30 cellular contexts compared by ENCODE assay signal in genomic region chr1:12554521-12555305, GRCh38.
DNase-seq lines count a peak whose midpoint lies in the region; ATAC-seq and TF ChIP-seq lines count a peak whose summit lies in the region.
"Had no signal": no experiment of that assay in that cellular context is flagged by ENCODE, and none has a peak within 500 bp of the region (broad histone marks: within the 10 kb centered on the region; RNA-seq: fewer than 3 reads in every experiment).

No MANE protein-coding gene starts in this region.

- TF ChIP-seq POLR2A in heart left ventricle (IDR thresholded peaks at IDR 0.05) (no peak), uterus (IDR thresholded peaks at IDR 0.05) (no peak)

- intact Hi-C loops in heart left ventricle (cut with DNase I), result loop anchor here in 6 of 10 donors (2.0 to 10.0 kb wide), 6 partner anchors 34 to 63 kb away; partner anchors contain the start of gene DHRS3 (in 4 of the 6)
- intact Hi-C loops in left ventricle myocardium superior (cut with micrococcal nuclease), result no loop called here
- intact Hi-C loops in left lung (cut with DNase I), result no loop called here
- intact Hi-C loops in uterus (cut with DNase I; ENCODE audit: low total_unique reads), result no loop called here
- intact Hi-C loops in activated naive CD4-positive, alpha-beta T cell treated with anti-CD3 and anti-CD28 coated beads for 36 hours (cut with micrococcal nuclease), result no loop called here

- H3K9me3 ChIP-seq in heart left ventricle, result no peaks in the 10 kb centered on the region
- H3K9me3 ChIP-seq in left lung, result no peaks in the 10 kb centered on the region
- no peaks in the 10 kb centered on the region for H3K9me3 ChIP-seq in uterus
- H3K9me3 ChIP-seq: BE2C had no signal

- H3K27ac ChIP-seq in heart left ventricle (peak overlapping the region in 7 of 12 donors; percentile 77 to 95 (median 87)), left lung (no peak overlapping the region), rectal smooth muscle tissue (ENCODE audit: low read depth, low read length) (peak overlapping the region; percentile 29), uterus (peak overlapping the region; percentile 82 to 98)
- H3K27ac ChIP-seq: epithelial cell of prostate, foreskin keratinocyte had no signal

- H3K9me3 Mint-ChIP-seq in activated naive CD4-positive, alpha-beta T cell treated with anti-CD3 and anti-CD28 coated beads for 36 hours, result no peaks in the 10 kb centered on the region
- H3K9me3 Mint-ChIP-seq: activated T-cell treated with anti-CD3 and anti-CD28 coated beads, Interleukin-2, amount 50 U/mL, for 24 hours; stimulated activated memory B cell treated with anti-CD40 and anti-IgM and Interleukin-4, amounts not matched to agents 10 μg/mL and 1 μg/mL and 100 μg/mL, for 72 hours; type B pancreatic cell had no signal

- H3K4me3 ChIP-seq in heart left ventricle (no peak overlapping the region), left lung (no peak overlapping the region), rectal smooth muscle tissue (ENCODE audit: low read length) (no peak overlapping the region), uterus (no peak overlapping the region)
- H3K4me3 ChIP-seq: A549, GM12878, smooth muscle cell had no signal

- ATAC-seq in heart left ventricle, result no peak
- no peak for ATAC-seq in left ventricle myocardium superior
- ATAC-seq in left lung, result no peak
- ATAC-seq in esophagus mucosa, result no peak
- ATAC-seq: A549; activated CD8-positive, alpha-beta T cell treated with anti-CD3 and anti-CD28 coated beads, Interleukin-2, amount 10 ng/mL, durations not matched to agents 7 days and 5 days; foreskin keratinocyte; stimulated activated memory B cell treated with anti-CD40 and anti-IgM and Interleukin-4, amounts not matched to agents 10 μg/mL and 1 μg/mL and 100 μg/mL, for 72 hours had no signal

- DNase-seq in heart left ventricle (peak in 1 of 5 donors; percentile 52), left ventricle myocardium superior (no peak), left lung (peak; percentile 25 to 61), uterus (no peak), COLO668 (lab: John Stamatoyannopoulos, UW; ENCODE audit: unreplicated experiment) (no peak)
- DNase-seq in activated naive CD4-positive, alpha-beta T cell treated with anti-CD3 and anti-CD28 coated beads for 36 hours, result no peak
- DNase-seq: activated CD4-positive, CD25-positive, alpha-beta regulatory T cell treated with anti-CD3 and anti-CD28 coated beads, Interleukin-2, amount 50 U/mL, for 72 hours; activated CD8-positive, alpha-beta T cell treated with anti-CD3 and anti-CD28 coated beads, Interleukin-2, amount 10 ng/mL, durations not matched to agents 7 days and 5 days; activated naive CD4-positive, alpha-beta T cell treated with Interleukin-2 at 50 U/mL for 16 hours; activated T-cell treated with anti-CD3 and anti-CD28 coated beads, Interleukin-2, amount 50 U/mL, for 24 hours; BE2C; central memory CD4-positive, alpha-beta T cell; COR-L47; DND-41; foreskin keratinocyte; Kasumi-1; NCI-H1048; NCI-H187 treated with DMSO at 0.1 percent for 48 hours; NCI-H226; NCI-H82; nephron progenitor cell; SIG-M5 had no signal

- H3K4me3 Mint-ChIP-seq in activated naive CD4-positive, alpha-beta T cell treated with anti-CD3 and anti-CD28 coated beads for 36 hours, result no peak overlapping the region
- H3K4me3 Mint-ChIP-seq: activated CD8-positive, alpha-beta T cell treated with anti-CD3 and anti-CD28 coated beads, Interleukin-2, amount 10 ng/mL, durations not matched to agents 7 days and 5 days; activated T-cell treated with anti-CD3 and anti-CD28 coated beads, Interleukin-2, amount 50 U/mL, for 24 hours; nephron progenitor cell; stimulated activated memory B cell treated with anti-CD40 and anti-IgM and Interleukin-4, amounts not matched to agents 10 μg/mL and 1 μg/mL and 100 μg/mL, for 72 hours; type B pancreatic cell had no signal

- 88 to 94% (median 93%) methylated on average over 9 to 18 of the region's 18 CpGs for WGBS in heart left ventricle, 4 donors

- CTCF ChIA-PET in activated naive CD4-positive, alpha-beta T cell treated with anti-CD3 and anti-CD28 coated beads for 36 hours (lab: Charles Lee), result no interaction called here

- no peak overlapping the region for H3K27ac Mint-ChIP-seq in activated naive CD4-positive, alpha-beta T cell treated with anti-CD3 and anti-CD28 coated beads for 36 hours
- H3K27ac Mint-ChIP-seq: activated CD8-positive, alpha-beta T cell treated with anti-CD3 and anti-CD28 coated beads, Interleukin-2, amount 10 ng/mL, durations not matched to agents 7 days and 5 days; activated T-cell treated with anti-CD3 and anti-CD28 coated beads, Interleukin-2, amount 50 U/mL, for 24 hours; stimulated activated memory B cell treated with anti-CD40 and anti-IgM and Interleukin-4, amounts not matched to agents 10 μg/mL and 1 μg/mL and 100 μg/mL, for 72 hours; type B pancreatic cell had no signal

- no peaks in the 10 kb centered on the region for H3K36me3 Mint-ChIP-seq in activated naive CD4-positive, alpha-beta T cell treated with anti-CD3 and anti-CD28 coated beads for 36 hours (ENCODE audit: low read depth)
- H3K36me3 Mint-ChIP-seq: stimulated activated memory B cell treated with anti-CD40 and anti-IgM and Interleukin-4, amounts not matched to agents 10 μg/mL and 1 μg/mL and 100 μg/mL, for 72 hours had no signal

- peaks cover 6% of the 10 kb centered on the region for H3K4me1 Mint-ChIP-seq in activated naive CD4-positive, alpha-beta T cell treated with anti-CD3 and anti-CD28 coated beads for 36 hours (ENCODE audit: low read depth)
- H3K4me1 Mint-ChIP-seq: stimulated activated memory B cell treated with anti-CD40 and anti-IgM and Interleukin-4, amounts not matched to agents 10 μg/mL and 1 μg/mL and 100 μg/mL, for 72 hours had no signal

- no peaks in the 10 kb centered on the region for H3K27me3 Mint-ChIP-seq in activated naive CD4-positive, alpha-beta T cell treated with anti-CD3 and anti-CD28 coated beads for 36 hours (ENCODE audit: low read depth)
- H3K27me3 Mint-ChIP-seq: activated T-cell treated with anti-CD3 and anti-CD28 coated beads, Interleukin-2, amount 50 U/mL, for 24 hours had no signal

- TF ChIP-seq CTCF in heart left ventricle (IDR thresholded peaks at IDR 0.05) (no peak), left lung (IDR thresholded peaks at IDR 0.05) (no peak), uterus (IDR thresholded peaks at IDR 0.05) (no peak)

- H3K27me3 ChIP-seq in heart left ventricle, result no peaks in the 10 kb centered on the region
- no peaks in the 10 kb centered on the region for H3K27me3 ChIP-seq in left lung
- H3K27me3 ChIP-seq in rectal smooth muscle tissue (ENCODE audit: control insufficient read depth, insufficient read depth, low read length), result no peaks in the 10 kb centered on the region
- no peaks in the 10 kb centered on the region for H3K27me3 ChIP-seq in uterus
- H3K27me3 ChIP-seq: BE2C had no signal

- no peak overlapping the region for H3K9ac ChIP-seq in rectal smooth muscle tissue (ENCODE audit: low read length)

- H3K36me3 ChIP-seq in heart left ventricle (no peaks in the 10 kb centered on the region), left lung (no peaks in the 10 kb centered on the region), rectal smooth muscle tissue (ENCODE audit: control insufficient read depth, insufficient read depth, low read length) (no peaks in the 10 kb centered on the region), uterus (no peaks in the 10 kb centered on the region)
- H3K36me3 ChIP-seq: BE2C had no signal

- H3K4me1 ChIP-seq in heart left ventricle (peaks cover 0 to 53% (median 22%) of the 10 kb centered on the region in 12 donors), left lung (peaks cover 4 to 11% of the 10 kb centered on the region in 2 donors), rectal smooth muscle tissue (ENCODE audit: control insufficient read depth, insufficient read depth, low read length) (peaks cover 20% of the 10 kb centered on the region), uterus (peaks cover 5% of the 10 kb centered on the region in 2 donors)
- H3K4me1 ChIP-seq: BE2C, foreskin keratinocyte had no signal

Comparison
In these comparisons a context has a peak if more than half of its experiments do, and no peak if none do; other contexts are left out.
1. intact Hi-C loops: an anchor here in heart left ventricle (2.0 to 10.0 kb wide); none called in left ventricle myocardium superior, left lung, uterus and activated naive CD4-positive, alpha-beta T cell treated with anti-CD3 and anti-CD28 coated beads for 36 hours.
2. DNase-seq: peak in left lung (2 of 2); none in left ventricle myocardium superior (single experiment), uterus (0 of 2), activated naive CD4-positive, alpha-beta T cell treated with anti-CD3 and anti-CD28 coated beads for 36 hours (single experiment) and COLO668 (single experiment).
3. H3K27ac ChIP-seq: peak in heart left ventricle (7 of 12), rectal smooth muscle tissue (single experiment) and uterus (2 of 2); none in left lung (0 of 2).